In the genomic region with DNA sequence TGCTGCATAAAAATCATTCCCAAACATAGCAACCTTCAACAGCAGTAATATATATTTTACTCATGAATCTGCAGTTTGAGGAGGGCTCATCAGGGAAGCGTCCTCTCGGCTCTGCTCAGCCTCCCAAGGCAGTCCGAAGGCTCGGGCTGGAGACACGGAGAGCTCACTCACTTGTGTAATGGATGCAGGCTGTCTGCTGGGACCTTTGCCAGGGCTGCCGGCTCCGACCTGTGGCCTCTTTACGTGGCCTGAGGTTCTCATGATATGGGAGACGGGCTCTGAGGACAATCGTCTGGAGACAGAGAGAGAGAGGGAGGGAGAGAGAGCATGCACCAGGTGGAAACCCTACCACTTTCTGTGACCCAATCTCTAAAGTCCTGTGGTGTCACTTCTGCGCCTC, we compare ENCODE assay signal across 13 cellular contexts. TPM values are rescaled to one million over a fixed set of nuclear protein-coding genes. Genes with fewer than 3 reads are reported as not detected.
"Had no signal": no experiment of that assay in that cellular context is flagged by ENCODE, and none has a peak within 500 bp of the region (broad histone marks: within the 10 kb centered on the region; RNA-seq: fewer than 3 reads in every experiment).

No MANE protein-coding gene starts in this region.

- H3K27ac ChIP-seq: cardiac muscle cell, epithelial cell of prostate, suprapubic skin had no signal

- H3K4me3 ChIP-seq: cardiac muscle cell, suprapubic skin had no signal

- H3K36me3 ChIP-seq: cardiac muscle cell, suprapubic skin had no signal

- DNase-seq: activated CD4-positive, alpha-beta T cell treated with anti-CD3 and anti-CD28 coated beads for 48 hours; activated naive CD4-positive, alpha-beta T cell treated with Interleukin-2 at 50 U/mL for 16 hours; effector memory CD8-positive, alpha-beta T cell; hippocampal formation; small intestine; stimulated activated naive CD4-positive, alpha-beta T cell treated with Interleukin-2 at 50 U/mL for 16 hours; T-cell had no signal

- H3K4me3 Mint-ChIP-seq: activated T-helper 1 cell treated with anti-CD3 and anti-CD28 coated beads, Interleukin-12 subunit alpha, Interleukin-12 subunit beta, Interleukin-2, Interleukin-4 antibody, amounts not matched to agents 30 ng/mL and 10 ng/mL and 1 ng/mL, durations not matched to agents 14 hours and 24 hours and 36 hours; effector memory CD8-positive, alpha-beta T cell; T-cell had no signal

- H3K9me3 ChIP-seq: suprapubic skin had no signal

- H3K27ac Mint-ChIP-seq: activated T-helper 1 cell treated with anti-CD3 and anti-CD28 coated beads, Interleukin-12 subunit alpha, Interleukin-12 subunit beta, Interleukin-2, Interleukin-4 antibody, amounts not matched to agents 30 ng/mL and 10 ng/mL and 1 ng/mL, durations not matched to agents 14 hours and 24 hours and 36 hours; effector memory CD8-positive, alpha-beta T cell; T-cell had no signal

- ATAC-seq: effector memory CD8-positive, alpha-beta T cell; T-cell had no signal

- H3K36me3 Mint-ChIP-seq: T-cell had no signal

- H3K9me3 Mint-ChIP-seq: activated T-helper 1 cell treated with anti-CD3 and anti-CD28 coated beads, Interleukin-12 subunit alpha, Interleukin-12 subunit beta, Interleukin-2, Interleukin-4 antibody, amounts not matched to agents 30 ng/mL and 10 ng/mL and 1 ng/mL, durations not matched to agents 14 hours and 24 hours and 36 hours; effector memory CD8-positive, alpha-beta T cell; T-cell had no signal

RNA-seq across cellular contexts. Expression of gene CD8B2, which starts 59.9 kb away (rescaled TPM):
- total RNA-seq: cardiac muscle cell, osteocyte had no signal
- polyA plus RNA-seq: cardiac muscle cell, neural cell had no signal
